ENCODE assay signal across 8 cellular contexts in the genomic region with DNA sequence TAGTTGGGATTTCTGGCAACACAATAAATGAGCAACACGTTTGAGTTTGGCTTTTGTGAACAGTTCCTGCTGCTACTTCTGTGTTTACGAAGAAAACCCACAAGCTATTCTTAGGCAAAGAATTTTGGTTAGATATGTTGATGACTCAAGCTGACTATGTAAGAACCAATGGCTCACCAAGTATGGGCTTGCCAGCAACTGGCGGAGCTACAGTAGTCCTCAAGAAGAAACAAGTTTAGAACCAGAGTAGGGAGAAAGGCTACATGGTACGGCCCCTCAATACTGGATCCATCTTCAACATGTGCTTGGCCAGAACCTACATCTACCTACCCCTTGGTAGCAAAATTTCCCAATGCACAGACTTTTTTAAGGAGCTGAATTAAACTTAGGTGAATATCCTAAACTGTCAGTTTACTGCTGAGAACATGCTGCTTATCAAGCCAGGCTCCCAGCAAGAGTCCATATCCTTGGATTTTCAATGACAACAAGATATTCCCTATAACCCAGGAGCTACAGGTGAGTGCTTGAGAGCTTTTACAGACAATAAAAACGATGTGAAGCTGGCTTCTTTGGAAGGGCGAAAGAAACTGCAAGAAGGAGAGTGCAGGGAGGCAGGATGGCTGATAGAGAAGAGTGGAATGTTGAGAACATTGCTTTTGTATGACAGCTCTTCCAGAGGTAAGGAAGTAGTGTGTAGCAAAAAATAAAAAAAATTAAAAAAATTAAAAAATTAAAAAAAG.
A peak's percentile ranks its signal among the peaks of the same experiment; 100 is the strongest.
DNase-seq lines count a peak whose midpoint lies in the region; ATAC-seq and TF ChIP-seq lines count a peak whose summit lies in the region.

No MANE protein-coding gene starts in this region.

- WGBS in ovary, 3 donors: 50 to 55% (median 54%) methylated on average over 6 of the region's 6 CpGs

- in situ Hi-C loops in G401 (cut with HindIII; ENCODE audit: low sequenced_read_pairs): no loop called here

- peaks cover 3% of the 10 kb centered on the region for H3K36me3 ChIP-seq in NT2/D1 (ENCODE audit: insufficient read depth, insufficient read length, low read length)
- no peaks in the 10 kb centered on the region for H3K36me3 ChIP-seq in ovary

- H3K4me1 ChIP-seq in NT2/D1 (ENCODE audit: insufficient read depth, insufficient read length) (peaks cover 2% of the 10 kb centered on the region), ovary (ENCODE audit: insufficient read depth) (peaks cover 5% of the 10 kb centered on the region)

- no peaks in the 10 kb centered on the region for H3K9me3 ChIP-seq in NT2/D1 (ENCODE audit: insufficient read depth, low read length)
- H3K9me3 ChIP-seq in ovary: no peaks in the 10 kb centered on the region

- TF ChIP-seq CTCF in ovary (IDR thresholded peaks at IDR 0.05): no peak

- no peak for TF ChIP-seq POLR2A in ovary (IDR thresholded peaks at IDR 0.05)

- TF ChIP-seq EP300 in ovary (IDR thresholded peaks at IDR 0.05): no peak

- peak overlapping the region; percentile 78 for H3K27ac ChIP-seq in epithelial cell of prostate
- H3K27ac ChIP-seq in ovary: no peak overlapping the region

- H3K4me3 ChIP-seq in NT2/D1 (ENCODE audit: insufficient read length, low read depth): no peak overlapping the region
- H3K4me3 ChIP-seq in ovary: no peak overlapping the region

- intact Hi-C loops in ovary (cut with DNase I): no loop called here

- ATAC-seq in GM18502 (IDR thresholded peaks at IDR 0.05; ENCODE audit: poor library complexity, unreplicated experiment) (peak; percentile 64), HG02588 (IDR thresholded peaks at IDR 0.05; ENCODE audit: unreplicated experiment) (peak; percentile 66)

- H3K27me3 ChIP-seq in NT2/D1 (ENCODE audit: insufficient read depth, insufficient read length) (no peaks in the 10 kb centered on the region), ovary (no peaks in the 10 kb centered on the region)

- H3K9ac ChIP-seq in NT2/D1 (ENCODE audit: insufficient read length, low read depth): no peak overlapping the region

- peak; percentile 35 for DNase-seq in NT2/D1 (ENCODE audit: low read depth, low spot score)
- DNase-seq in epithelial cell of prostate (ENCODE audit: low read depth, low spot score): peak; percentile 93
- peak in 3 of 5 donors; percentile 23 to 52 (median 36) for DNase-seq in ovary
- no peak for DNase-seq in stimulated activated CD4-positive, alpha-beta T cell treated with anti-CD3 and anti-CD28 coated beads, Interleukin-4, amount 100 ng/mL, for 1 hour
- DNase-seq in activated effector memory CD4-positive, alpha-beta T cell treated with anti-CD3 and anti-CD28 coated beads, Interleukin-2, amount 50 U/mL, for 16 hours: no peak
- DNase-seq in G401 (ENCODE audit: low spot score): no peak

Comparison
In these comparisons a context has a peak if more than half of its experiments do, and no peak if none do; other contexts are left out.
1. DNase-seq: peak in NT2/D1 (single experiment), epithelial cell of prostate (single experiment) and ovary (3 of 5); none in stimulated activated CD4-positive, alpha-beta T cell treated with anti-CD3 and anti-CD28 coated beads, Interleukin-4, amount 100 ng/mL, for 1 hour (single experiment), activated effector memory CD4-positive, alpha-beta T cell treated with anti-CD3 and anti-CD28 coated beads, Interleukin-2, amount 50 U/mL, for 16 hours (single experiment) and G401 (single experiment).